35 cellular contexts compared by ENCODE assay signal in the genomic region with DNA sequence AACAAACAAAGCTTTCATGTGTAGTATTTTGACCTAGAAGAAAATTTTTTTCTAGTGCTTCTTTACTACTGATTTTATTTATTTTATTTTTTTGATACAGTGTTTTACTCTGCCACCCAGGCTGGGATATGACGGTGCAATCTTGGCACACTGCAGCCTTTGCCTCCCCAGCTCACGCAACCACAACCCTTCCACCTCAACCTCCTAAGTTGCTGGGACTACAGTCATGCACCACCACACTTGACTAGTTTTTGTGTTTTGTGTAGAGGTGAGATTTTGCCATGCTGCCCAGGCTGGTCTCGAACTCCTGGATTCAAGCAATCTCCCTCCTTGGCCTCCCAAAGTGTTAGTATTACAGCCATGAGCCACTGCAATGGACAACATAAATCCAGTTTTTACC.
"Had no signal": no experiment of that assay in that cellular context is flagged by ENCODE, and none has a peak within 500 bp of the region (broad histone marks: within the 10 kb centered on the region; RNA-seq: fewer than 3 reads in every experiment).

No MANE protein-coding gene starts in this region.

- H3K4me2 ChIP-seq: PC-9 had no signal

- H3K9me3 Mint-ChIP-seq: activated T-helper 17 cell treated with anti-CD3 and anti-CD28 coated beads, Interleukin-2, amount 50 U/mL, for 72 hours had no signal

- H3K4me3 Mint-ChIP-seq: activated CD4-positive, alpha-beta memory T cell treated with anti-CD3 and anti-CD28 coated beads, Interleukin-2, amount 10 ng/mL, durations not matched to agents 7 days and 5 days; activated CD8-positive, alpha-beta memory T cell treated with anti-CD3 and anti-CD28 coated beads, Interleukin-2, amount 10 ng/mL, durations not matched to agents 7 days and 5 days; activated naive CD8-positive, alpha-beta T cell treated with anti-CD3 and anti-CD28 coated beads for 36 hours; activated T-helper 17 cell treated with anti-CD3 and anti-CD28 coated beads, Interleukin-2, amount 50 U/mL, for 72 hours had no signal

- H2AFZ ChIP-seq: PC-9 had no signal

- H3K27ac ChIP-seq: brain microvascular endothelial cell, PC-9, VCaP had no signal

- H3K4me1 Mint-ChIP-seq: activated CD4-positive, alpha-beta memory T cell treated with anti-CD3 and anti-CD28 coated beads, Interleukin-2, amount 10 ng/mL, durations not matched to agents 7 days and 5 days; activated CD8-positive, alpha-beta memory T cell treated with anti-CD3 and anti-CD28 coated beads, Interleukin-2, amount 10 ng/mL, durations not matched to agents 7 days and 5 days; activated naive CD8-positive, alpha-beta T cell treated with anti-CD3 and anti-CD28 coated beads for 36 hours; activated T-helper 17 cell treated with anti-CD3 and anti-CD28 coated beads, Interleukin-2, amount 50 U/mL, for 72 hours had no signal

- DNase-seq: activated CD4-positive, alpha-beta memory T cell treated with anti-CD3 and anti-CD28 coated beads, Interleukin-2, amount 10 ng/mL, durations not matched to agents 7 days and 5 days; activated CD4-positive, alpha-beta T cell treated with anti-CD3 and anti-CD28 coated beads for 1 hour; activated CD4-positive, alpha-beta T cell treated with anti-CD3 and anti-CD28 coated beads for 48 hours; activated CD4-positive, CD25-positive, alpha-beta regulatory T cell; activated CD8-positive, alpha-beta memory T cell treated with anti-CD3 and anti-CD28 coated beads for 24 hours; activated CD8-positive, alpha-beta memory T cell treated with anti-CD3 and anti-CD28 coated beads, Interleukin-2, amount 10 ng/mL, durations not matched to agents 7 days and 5 days; activated CD8-positive, alpha-beta memory T cell treated with anti-CD3 and anti-CD28 coated beads, Interleukin-2, amount 50 U/mL, for 48 hours; activated effector memory CD4-positive, alpha-beta T cell treated with anti-CD3 and anti-CD28 coated beads, Interleukin-2, amount 50 U/mL, for 16 hours; activated naive CD4-positive, alpha-beta T cell; activated naive CD4-positive, alpha-beta T cell treated with anti-CD3 and anti-CD28 coated beads, Interleukin-2, amount 50 U/mL, for 16 hours; activated naive CD8-positive, alpha-beta T cell treated with anti-CD3 and anti-CD28 coated beads for 36 hours; activated T-cell treated with anti-CD3 and anti-CD28 coated beads, Interleukin-2, amount 50 U/mL, for 48 hours; amniotic stem cell; aorta; brain microvascular endothelial cell; central memory CD4-positive, alpha-beta T cell; Karpas-422; NCI-H1105; NCI-H1417 treated with DMSO at 0.1 percent for 48 hours; NCI-H187 treated with DMSO at 0.1 percent for 48 hours; NCI-H2081; NCI-H2171 treated with DMSO at 0.1 percent for 48 hours; NCI-H226; NCI-H446 treated with DMSO at 0.1 percent for 48 hours; NCI-H524; NCI-H69; NCI-H82; PC-9; Right ventricle myocardium superior; SW 1271; T-helper 1 cell; T-helper 2 cell; T-helper 9 cell had no signal

- ATAC-seq: activated CD8-positive, alpha-beta memory T cell treated with anti-CD3 and anti-CD28 coated beads, Interleukin-2, amount 10 ng/mL, durations not matched to agents 7 days and 5 days; activated T-helper 17 cell treated with anti-CD3 and anti-CD28 coated beads, Interleukin-2, amount 50 U/mL, for 72 hours had no signal

- H3K27me3 Mint-ChIP-seq: activated CD4-positive, alpha-beta memory T cell treated with anti-CD3 and anti-CD28 coated beads, Interleukin-2, amount 10 ng/mL, durations not matched to agents 7 days and 5 days; activated CD8-positive, alpha-beta memory T cell treated with anti-CD3 and anti-CD28 coated beads, Interleukin-2, amount 10 ng/mL, durations not matched to agents 7 days and 5 days; activated naive CD8-positive, alpha-beta T cell treated with anti-CD3 and anti-CD28 coated beads for 36 hours; activated T-helper 17 cell treated with anti-CD3 and anti-CD28 coated beads, Interleukin-2, amount 50 U/mL, for 72 hours had no signal

- H3K4me3 ChIP-seq: PC-9 had no signal

- H3K27me3 ChIP-seq: brain microvascular endothelial cell had no signal

- H3K36me3 Mint-ChIP-seq: activated CD8-positive, alpha-beta memory T cell treated with anti-CD3 and anti-CD28 coated beads, Interleukin-2, amount 10 ng/mL, durations not matched to agents 7 days and 5 days; activated naive CD8-positive, alpha-beta T cell treated with anti-CD3 and anti-CD28 coated beads for 36 hours had no signal

- H3K36me3 ChIP-seq: brain microvascular endothelial cell had no signal

- H3K27ac Mint-ChIP-seq: activated CD4-positive, alpha-beta memory T cell treated with anti-CD3 and anti-CD28 coated beads, Interleukin-2, amount 10 ng/mL, durations not matched to agents 7 days and 5 days; activated CD8-positive, alpha-beta memory T cell treated with anti-CD3 and anti-CD28 coated beads, Interleukin-2, amount 10 ng/mL, durations not matched to agents 7 days and 5 days; activated naive CD8-positive, alpha-beta T cell treated with anti-CD3 and anti-CD28 coated beads for 36 hours; activated T-helper 17 cell treated with anti-CD3 and anti-CD28 coated beads, Interleukin-2, amount 50 U/mL, for 72 hours had no signal
